Comparison of ENCODE assay signal across 9 cellular contexts in genomic region chr11:102447193-102447592, GRCh38. TPM values are rescaled to one million over a fixed set of nuclear protein-coding genes. Genes with fewer than 3 reads are reported as not detected.
A peak's percentile ranks its signal among the peaks of the same experiment; 100 is the strongest.
DNase-seq lines count a peak whose midpoint lies in the region; ATAC-seq and TF ChIP-seq lines count a peak whose summit lies in the region.
"Had no signal": no experiment of that assay in that cellular context is flagged by ENCODE, and none has a peak within 500 bp of the region (broad histone marks: within the 10 kb centered on the region; RNA-seq: fewer than 3 reads in every experiment).

No MANE protein-coding gene starts in this region.

- peak; percentile 38 for ATAC-seq in GM19351 (IDR thresholded peaks at IDR 0.05; ENCODE audit: unreplicated experiment)

- in situ Hi-C loops in brain microvascular endothelial cell (cut with HindIII; ENCODE audit: low pct_ligation_motif_present, low sequenced_read_pairs) = no loop called here

- TF ChIP-seq RAD21 in Ishikawa (IDR thresholded peaks at IDR 0.05; ENCODE audit: low read depth) = no peak

- H3K36me3 ChIP-seq in ACC112 (ENCODE audit: insufficient read depth, low read length) (peaks cover 11% of the 10 kb centered on the region), brain microvascular endothelial cell (replicated peaks) (no peaks in the 10 kb centered on the region), SJCRH30 (peaks cover 24% of the 10 kb centered on the region), sigmoid colon (peaks cover 0 to 4% (median 0%) of the 10 kb centered on the region in 4 donors)

- H3K27ac ChIP-seq in ACC112 (ENCODE audit: low read depth, low read length) (peak overlapping the region; percentile 73), brain microvascular endothelial cell (peak overlapping the region; percentile 3), SJCRH30 (no peak overlapping the region), sigmoid colon (peak overlapping the region in 2 of 4 donors; percentile 95 to 97)

- DNase-seq in brain microvascular endothelial cell = no peak
- DNase-seq in retina = no peak
- DNase-seq in SJCRH30 = no peak
- no peak for DNase-seq in posterior vena cava (ENCODE audit: low spot score)
- DNase-seq in sigmoid colon = no peak
- DNase-seq: C1 segment of cervical spinal cord had no signal

- H3K27me3 ChIP-seq in ACC112 (ENCODE audit: insufficient read depth, low read length) = no peaks in the 10 kb centered on the region
- no peaks in the 10 kb centered on the region for H3K27me3 ChIP-seq in brain microvascular endothelial cell (replicated peaks)
- H3K27me3 ChIP-seq in SJCRH30 = no peaks in the 10 kb centered on the region
- no peaks in the 10 kb centered on the region for H3K27me3 ChIP-seq in sigmoid colon

- H3K9me3 ChIP-seq in SJCRH30 (replicated peaks) (no peaks in the 10 kb centered on the region), sigmoid colon (no peaks in the 10 kb centered on the region)

- TF ChIP-seq EP300 in Ishikawa (IDR thresholded peaks at IDR 0.05; ENCODE audit: borderline replicate concordance) (no peak), sigmoid colon (IDR thresholded peaks at IDR 0.05) (no peak)

- H3K4me1 ChIP-seq in ACC112 (ENCODE audit: control insufficient read depth, insufficient read depth, low read length, unreplicated experiment) (peaks cover 51% of the 10 kb centered on the region), SJCRH30 (peaks cover 10% of the 10 kb centered on the region), sigmoid colon (peaks cover 0 to 52% (median 35%) of the 10 kb centered on the region in 4 donors)

- TF ChIP-seq CTCF in brain microvascular endothelial cell (IDR thresholded peaks at IDR 0.05; ENCODE audit: low read depth, low read length, missing control alignments) (no peak), sigmoid colon (IDR thresholded peaks at IDR 0.05) (no peak)

- no peak overlapping the region for H2AFZ ChIP-seq in ACC112 (ENCODE audit: low read length, unreplicated experiment)

- TF ChIP-seq POLR2A in sigmoid colon (IDR thresholded peaks at IDR 0.05) = no peak

- H3K4me3 ChIP-seq in ACC112 (ENCODE audit: low read depth, low read length) (peak overlapping the region; percentile 2; the same call in 1 of the 2 replicates), brain microvascular endothelial cell (ENCODE audit: low read depth, low read length) (no peak overlapping the region), SJCRH30 (no peak overlapping the region), sigmoid colon (no peak overlapping the region)

- intact Hi-C loops in posterior vena cava (cut with DNase I) (no loop called here), sigmoid colon (cut with DNase I) (no loop called here)

- peaks cover 70% of the 10 kb centered on the region for H3K79me2 ChIP-seq in ACC112 (ENCODE audit: control insufficient read depth, insufficient read depth, low read length, unreplicated experiment)

TF ChIP-seq in Ishikawa, 13 proteins besides CTCF, POLR2A, EP300 and RAD21:
- TF ChIP-seq USF1 (IDR thresholded peaks at IDR 0.05) = 0 out of 2 replicates have a peak, but pooled peaks have one; percentile 9
- TF ChIP-seq CREB1 (IDR thresholded peaks at IDR 0.05; ENCODE audit: low read depth) = no peak

RNA-seq across cellular contexts. Expression of gene TMEM123, which starts 5.4 kb away (rescaled TPM):
- total RNA-seq in SJCRH30 (2014; rRNA removed; shearing (Covaris generic)) = 164 and 188 TPM in 2 replicates
- total RNA-seq in posterior vena cava (100 to 1,000 TPM in 1 of 2 donors, 10 to 100 TPM in 1; 99.5 to 103 TPM), sigmoid colon (100 to 1,000 TPM; 140 to 232 (median 203) TPM)
- 10 to 100 TPM; 37.2 to 78.3 (median 44.4) TPM for polyA plus RNA-seq in sigmoid colon
